In genomic region chr12:105329926-105330282, GRCh38 we compare ENCODE assay signal across 8 cellular contexts. TPM values are rescaled to one million over a fixed set of nuclear protein-coding genes. Genes with fewer than 3 reads are reported as not detected.
DNase-seq lines count a peak whose midpoint lies in the region; ATAC-seq and TF ChIP-seq lines count a peak whose summit lies in the region.

No MANE protein-coding gene starts in this region.

- no peaks in the 10 kb centered on the region for H3K36me3 ChIP-seq in left ventricle myocardium inferior
- no peaks in the 10 kb centered on the region for H3K36me3 ChIP-seq in effector memory CD4-positive, alpha-beta T cell (ENCODE audit: control insufficient read depth, insufficient read depth, low read length)
- no peaks in the 10 kb centered on the region for H3K36me3 ChIP-seq in prostate gland

- H3K4me1 ChIP-seq in left ventricle myocardium inferior (peaks cover 13% of the 10 kb centered on the region), prostate gland (replicated peaks) (no peaks in the 10 kb centered on the region)
- peaks cover 16% of the 10 kb centered on the region for H3K4me1 ChIP-seq in effector memory CD4-positive, alpha-beta T cell (ENCODE audit: control insufficient read depth, insufficient read depth, low read length, poor library complexity, severe bottlenecking)

- TF ChIP-seq POLR2A in prostate gland (IDR thresholded peaks at IDR 0.05) = no peak

- ATAC-seq in Right ventricle myocardium inferior = no peak

- WGBS in prostate gland = 3% methylated on average over 9 of the region's 9 CpGs

- H3K27ac ChIP-seq in left ventricle myocardium inferior (replicated peaks) = no peak overlapping the region
- H3K27ac ChIP-seq in effector memory CD4-positive, alpha-beta T cell (ENCODE audit: insufficient read depth, low read length, poor library complexity, severe bottlenecking) = peak overlapping the region; percentile 51
- H3K27ac ChIP-seq in prostate gland = no peak overlapping the region

- H3K27me3 ChIP-seq in left ventricle myocardium inferior (ENCODE audit: low read depth) (peaks cover 37% of the 10 kb centered on the region), prostate gland (replicated peaks; ENCODE audit: insufficient read depth) (no peaks in the 10 kb centered on the region)
- H3K27me3 ChIP-seq in effector memory CD4-positive, alpha-beta T cell (replicated peaks; ENCODE audit: control insufficient read depth, insufficient read depth, low read length, poor library complexity, severe bottlenecking) = no peaks in the 10 kb centered on the region

- H3K9me3 ChIP-seq in left ventricle myocardium inferior (replicated peaks) (no peaks in the 10 kb centered on the region), prostate gland (no peaks in the 10 kb centered on the region)
- H3K9me3 ChIP-seq in effector memory CD4-positive, alpha-beta T cell (ENCODE audit: control insufficient read depth, low read length) = no peaks in the 10 kb centered on the region

- intact Hi-C loops in left ventricle myocardium inferior (cut with micrococcal nuclease) = no loop called here
- intact Hi-C loops in Right ventricle myocardium inferior (cut with DNase I) = no loop called here
- intact Hi-C loops in prostate gland (cut with DNase I) = no loop called here

- no peak for DNase-seq in left ventricle myocardium inferior
- DNase-seq in Right ventricle myocardium inferior (ENCODE audit: missing footprints) = no peak
- peak; percentile 88 for DNase-seq in KG1 (lab: John Stamatoyannopoulos, UW)
- DNase-seq in effector memory CD4-positive, alpha-beta T cell = peak in 1 of 3 donors; percentile 0
- no peak for DNase-seq in prostate gland (ENCODE audit: low spot score)
- DNase-seq in stimulated activated CD4-positive, alpha-beta T cell treated with anti-CD3 and anti-CD28 coated beads, Interleukin-4, amount 100 ng/mL, for 24 hours = no peak
- no peak for DNase-seq in A172 (ENCODE audit: low spot score)
- DNase-seq in anterior cingulate cortex (lab: John Stamatoyannopoulos, UW) = no peak

- no peak for TF ChIP-seq CTCF in left ventricle myocardium inferior (IDR thresholded peaks at IDR 0.05; ENCODE audit: borderline replicate concordance)
- TF ChIP-seq CTCF in prostate gland (IDR thresholded peaks at IDR 0.05) = no peak

- peak overlapping the region; percentile 79 for H3K4me3 ChIP-seq in left ventricle myocardium inferior
- peak overlapping the region; percentile 21 for H3K4me3 ChIP-seq in effector memory CD4-positive, alpha-beta T cell (ENCODE audit: insufficient read depth, low read depth, low read length, poor library complexity, severe bottlenecking)
- peak overlapping the region; percentile 88 to 90 for H3K4me3 ChIP-seq in prostate gland

RNA-seq across cellular contexts. Expression of gene C12orf75, which starts 0.6 kb away (rescaled TPM):
- total RNA-seq in left ventricle myocardium inferior = 1.1 TPM
- total RNA-seq in Right ventricle myocardium inferior = 1.2 TPM
- total RNA-seq in prostate gland = 100 to 1,000 TPM in 1 of 2 donors, 10 to 100 TPM in 1; 47.1 to 108 TPM
- 251 and 335 TPM in 2 replicates for total RNA-seq in A172 (2014; rRNA removed; shearing (Covaris generic))

Comparison
In these comparisons a context has a peak if more than half of its experiments do, and no peak if none do; other contexts are left out.
1. H3K4me3 ChIP-seq: peak in every context shown above with its lines; median percentile 89 in prostate gland; 79 in left ventricle myocardium inferior; 21 in effector memory CD4-positive, alpha-beta T cell.
2. RNA of gene C12orf75, which starts 0.6 kb away (total RNA-seq): 251 to 335 TPM in A172 and 47.1 to 108 TPM in prostate gland; 1.2 TPM in Right ventricle myocardium inferior (single experiment) and 1.1 TPM in left ventricle myocardium inferior (single experiment); every median in the first group is over 10 times any median in the second.